9 cellular contexts compared by ENCODE assay signal in genomic region chr6:56593801-56594318, GRCh38. TPM values are rescaled to one million over a fixed set of nuclear protein-coding genes. Genes with fewer than 3 reads are reported as not detected.
DNase-seq lines count a peak whose midpoint lies in the region; ATAC-seq, FAIRE-seq and TF ChIP-seq lines count a peak whose summit lies in the region.
"Had no signal": no experiment of that assay in that cellular context is flagged by ENCODE, and none has a peak within 500 bp of the region (broad histone marks: within the 10 kb centered on the region; RNA-seq: fewer than 3 reads in every experiment).

No MANE protein-coding gene starts in this region.

- DNase-seq in GM18507 (ENCODE audit: extremely low spot score, insufficient read length, low read depth), result peak; percentile 46
- DNase-seq in endothelial cell (ENCODE audit: low spot score), result no peak
- no peak for DNase-seq in neuronal stem cell (ENCODE audit: low spot score)
- no peak for DNase-seq in NCI-H128 (lab: John Stamatoyannopoulos, UW; ENCODE audit: unreplicated experiment)
- DNase-seq in glutamatergic neuron, result no peak
- DNase-seq in uterus, result no peak

- peaks cover 0 to 3% of the 10 kb centered on the region in 2 donors for H3K4me1 ChIP-seq in neuronal stem cell (ENCODE audit: control insufficient read depth in 2 of 2, insufficient read depth in 1 of 2, low read depth in 1 of 2, low read length in 2 of 2)
- peaks cover 0 to 5% of the 10 kb centered on the region in 2 donors for H3K4me1 ChIP-seq in uterus

- H2BK120ac ChIP-seq in neuronal stem cell (ENCODE audit: low read depth, low read length), result no peak overlapping the region

- TF ChIP-seq CTCF in endothelial cell (IDR thresholded peaks at IDR 0.05; ENCODE audit: unreplicated experiment) (no peak), glutamatergic neuron (IDR thresholded peaks at IDR 0.05; ENCODE audit: partially characterized antibody, unreplicated experiment) (no peak), uterus (IDR thresholded peaks at IDR 0.05) (no peak)

- H3K4me3 Mint-ChIP-seq in endothelial cell (ENCODE audit: unreplicated experiment) (no peak overlapping the region), glutamatergic neuron (ENCODE audit: unreplicated experiment) (no peak overlapping the region)

- peaks cover 18 to 85% of the 10 kb centered on the region in 2 donors for H3K36me3 ChIP-seq in neuronal stem cell (replicated peaks in 1 of 2; ENCODE audit: control insufficient read depth in 2 of 2, insufficient read depth in 2 of 2, low read length in 2 of 2)
- H3K36me3 ChIP-seq in uterus, result no peaks in the 10 kb centered on the region

- H3K27ac Mint-ChIP-seq in endothelial cell (ENCODE audit: unreplicated experiment), result peak overlapping the region; percentile 65
- no peak overlapping the region for H3K27ac Mint-ChIP-seq in glutamatergic neuron (ENCODE audit: unreplicated experiment)

- no peak overlapping the region for H2BK15ac ChIP-seq in neuronal stem cell (ENCODE audit: low read length)

- no peaks in the 10 kb centered on the region for H3K4me1 Mint-ChIP-seq in endothelial cell (ENCODE audit: unreplicated experiment)
- H3K4me1 Mint-ChIP-seq in glutamatergic neuron (ENCODE audit: low read depth, unreplicated experiment), result no peaks in the 10 kb centered on the region

- no peak overlapping the region for H3K4me2 ChIP-seq in neuronal stem cell (ENCODE audit: insufficient read depth, low read length, poor library complexity, severe bottlenecking)

- H3K27me3 Mint-ChIP-seq in endothelial cell (ENCODE audit: unreplicated experiment) (peaks cover 2% of the 10 kb centered on the region), glutamatergic neuron (ENCODE audit: unreplicated experiment) (peaks cover 5% of the 10 kb centered on the region)

- H3K9me3 ChIP-seq in neuronal stem cell (replicated peaks in 1 of 2; ENCODE audit: control insufficient read depth in 2 of 2, insufficient read depth in 1 of 2, low read depth in 1 of 2, low read length in 2 of 2) (no peaks in the 10 kb centered on the region), uterus (no peaks in the 10 kb centered on the region)

- H3K27me3 ChIP-seq in neuronal stem cell (ENCODE audit: control insufficient read depth in 3 of 3, insufficient read depth in 3 of 3, low read depth in 1 of 3, low read length in 3 of 3), result no peaks in the 10 kb centered on the region
- no peaks in the 10 kb centered on the region for H3K27me3 ChIP-seq in uterus

- no peak overlapping the region for H2BK12ac ChIP-seq in neuronal stem cell (ENCODE audit: low read length)

- no peaks in the 10 kb centered on the region for H3K79me1 ChIP-seq in neuronal stem cell (ENCODE audit: low read depth, low read length)

- H3K36me3 Mint-ChIP-seq in endothelial cell (ENCODE audit: low read depth, unreplicated experiment), result peaks cover 37% of the 10 kb centered on the region
- H3K36me3 Mint-ChIP-seq in glutamatergic neuron (ENCODE audit: unreplicated experiment), result peaks cover 6% of the 10 kb centered on the region

- H4K8ac ChIP-seq in neuronal stem cell (ENCODE audit: low read depth, low read length), result no peak overlapping the region

- H2AK5ac ChIP-seq in neuronal stem cell (ENCODE audit: low read depth, low read length), result no peak overlapping the region

- H3K9ac ChIP-seq in neuronal stem cell (ENCODE audit: low read depth, low read length, poor library complexity), result no peak overlapping the region

- H2BK5ac ChIP-seq in neuronal stem cell (ENCODE audit: low read length), result no peak overlapping the region

- H3K14ac ChIP-seq in neuronal stem cell (ENCODE audit: low read length), result no peak overlapping the region

- no peak overlapping the region for H3K4ac ChIP-seq in neuronal stem cell (ENCODE audit: low read length)

- intact Hi-C loops in uterus (cut with DNase I; ENCODE audit: low total_unique reads), result loop anchor here (10.0 kb wide), 1 partner anchor 239 kb away; no protein-coding TSS in a partner anchor

- no peaks in the 10 kb centered on the region for H3K9me3 Mint-ChIP-seq in endothelial cell (ENCODE audit: unreplicated experiment)
- H3K9me3 Mint-ChIP-seq in glutamatergic neuron (ENCODE audit: unreplicated experiment), result peaks cover 8% of the 10 kb centered on the region

- no peak overlapping the region for H3K4me3 ChIP-seq in neuronal stem cell (ENCODE audit: low read length in 2 of 2)
- H3K4me3 ChIP-seq in uterus, result no peak overlapping the region

- ATAC-seq in GM21515 (IDR thresholded peaks at IDR 0.05; ENCODE audit: unreplicated experiment) (peak; percentile 92), HG03571 (IDR thresholded peaks at IDR 0.05; ENCODE audit: unreplicated experiment) (peak; percentile 93)

- no peak overlapping the region for H4K91ac ChIP-seq in neuronal stem cell (ENCODE audit: low read depth, low read length, poor library complexity)

- no peak for TF ChIP-seq POLR2A in uterus (IDR thresholded peaks at IDR 0.05)

- WGBS in neuronal stem cell (ENCODE audit: extremely low coverage in 2 of 2, insufficient read length in 2 of 2, insufficient replicate concordance in 1 of 2), 2 donors, result no CpG with 5 or more reads among the region's 5 CpGs

- no peak overlapping the region for H3K27ac ChIP-seq in neuronal stem cell (replicated peaks; ENCODE audit: low read length)
- H3K27ac ChIP-seq in uterus, result no peak overlapping the region
- H3K27ac ChIP-seq: epithelial cell of prostate had no signal

- no peak overlapping the region for H3K18ac ChIP-seq in neuronal stem cell (ENCODE audit: low read length)

- FAIRE-seq in GM18507 (lab: Jason Lieb, UNC), result peak; percentile 98

- H3K23ac ChIP-seq in neuronal stem cell (ENCODE audit: low read depth, low read length, poor library complexity), result no peak overlapping the region

- H2AFZ ChIP-seq in neuronal stem cell (ENCODE audit: low read length), result no peak overlapping the region

RNA-seq across cellular contexts. Expression of gene DST, which starts 48.8 kb away (rescaled TPM):
- total RNA-seq in endothelial cell (ENCODE audit: unreplicated experiment) (284 TPM), glutamatergic neuron (ENCODE audit: unreplicated experiment) (981 TPM), uterus (100 to 1,000 TPM; 307 to 809 (median 516) TPM)
- polyA plus RNA-seq in neuronal stem cell (2013, experiment 1 of 2), result 28.9 TPM
- 30.9 TPM for polyA plus RNA-seq in neuronal stem cell (2013, experiment 2 of 2)
